6 cellular contexts compared by ENCODE assay signal in the genomic region with DNA sequence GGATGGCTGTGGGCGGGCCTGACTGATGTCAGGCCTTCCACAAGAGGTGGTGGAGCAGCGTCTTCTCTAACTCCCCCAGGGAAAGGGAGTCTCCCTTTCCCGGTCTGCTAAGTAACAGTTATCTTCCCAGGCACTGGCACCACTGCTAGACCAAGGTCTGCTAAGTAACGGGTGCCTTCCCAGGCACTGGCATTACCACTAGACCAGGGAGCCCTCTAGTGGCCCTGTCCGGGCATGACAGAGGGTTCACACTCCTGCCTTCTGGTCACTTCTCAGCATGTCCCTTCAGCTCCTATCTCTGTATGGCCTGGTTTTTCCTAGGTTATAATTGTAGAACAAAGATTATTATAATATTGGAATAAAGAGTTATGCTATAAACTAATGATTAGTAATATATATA.
A peak's percentile ranks its signal among the peaks of the same experiment; 100 is the strongest.
DNase-seq lines count a peak whose midpoint lies in the region; ATAC-seq and TF ChIP-seq lines count a peak whose summit lies in the region.
"Not testable (repeated sequence)": the region's sequence is repeated elsewhere in the genome, so short reads cannot be mapped to it uniquely, and the experiment has no call there.

No MANE protein-coding gene starts in this region.

- not testable (repeated sequence) for H3K27ac ChIP-seq in RWPE2 (ENCODE audit: poor library complexity, severe bottlenecking)

- not testable (repeated sequence) for H3K27me3 Mint-ChIP-seq in activated naive CD8-positive, alpha-beta T cell

- not testable (repeated sequence) for H3K4me3 ChIP-seq in GM06990 (replicated peaks; ENCODE audit: low read depth, low read length); RWPE2 (ENCODE audit: severe bottlenecking)

- not testable (repeated sequence) for H3K9me3 ChIP-seq in RWPE2 (ENCODE audit: severe bottlenecking)

- peak; percentile 32 for TF ChIP-seq CTCF in GM06990 (IDR thresholded peaks at IDR 0.05; ENCODE audit: insufficient read depth, low read length, poor library complexity, severe bottlenecking)
- not testable (repeated sequence) for TF ChIP-seq CTCF in RWPE2 (IDR thresholded peaks at IDR 0.05; ENCODE audit: poor library complexity, severe bottlenecking)

- not testable (repeated sequence) for H3K36me3 Mint-ChIP-seq in activated naive CD8-positive, alpha-beta T cell

- H3K9me3 Mint-ChIP-seq in activated naive CD8-positive, alpha-beta T cell (ENCODE audit: low read depth) = not testable (repeated sequence)

- DNase-seq in GM06990 (ENCODE audit: extremely low read depth, insufficient read length); RWPE2 (ENCODE audit: low spot score): not testable (repeated sequence)
- peak; percentile 27 for DNase-seq in iris pigment epithelial cell (ENCODE audit: low read depth)
- DNase-seq in stimulated activated CD8-positive, alpha-beta memory T cell treated with anti-CD3 and anti-CD28 coated beads, Interleukin-2, amount 100 ng/mL, for 1 hour (ENCODE audit: low read depth in 2 of 2) = peak; percentile 57 to 69

- ATAC-seq in HG03565 (IDR thresholded peaks at IDR 0.05; ENCODE audit: unreplicated experiment) = peak; percentile 12
- peak; percentile 33; the same call in 2 of the 3 replicates for ATAC-seq in RWPE2 (ENCODE audit: low read depth)

- peak overlapping the region; percentile 85 for H3K4me3 Mint-ChIP-seq in activated naive CD8-positive, alpha-beta T cell

- H3K27ac Mint-ChIP-seq in activated naive CD8-positive, alpha-beta T cell = peak overlapping the region; percentile 34

- not testable (repeated sequence) for H3K27me3 ChIP-seq in GM06990 (replicated peaks; ENCODE audit: control insufficient read depth, insufficient read depth, low read length); RWPE2 (ENCODE audit: insufficient read depth, poor library complexity, severe bottlenecking)

- H3K4me1 ChIP-seq in RWPE2 (ENCODE audit: insufficient read depth, poor library complexity, severe bottlenecking) = not testable (repeated sequence)

- not testable (repeated sequence) for H3K36me3 ChIP-seq in GM06990 (ENCODE audit: control insufficient read depth, insufficient read depth, low read length); RWPE2 (ENCODE audit: low read depth)

- peaks cover 57% of the 10 kb centered on the region for H3K4me1 Mint-ChIP-seq in activated naive CD8-positive, alpha-beta T cell (ENCODE audit: low read depth)
